15 cellular contexts compared by ENCODE assay signal in the genomic region with DNA sequence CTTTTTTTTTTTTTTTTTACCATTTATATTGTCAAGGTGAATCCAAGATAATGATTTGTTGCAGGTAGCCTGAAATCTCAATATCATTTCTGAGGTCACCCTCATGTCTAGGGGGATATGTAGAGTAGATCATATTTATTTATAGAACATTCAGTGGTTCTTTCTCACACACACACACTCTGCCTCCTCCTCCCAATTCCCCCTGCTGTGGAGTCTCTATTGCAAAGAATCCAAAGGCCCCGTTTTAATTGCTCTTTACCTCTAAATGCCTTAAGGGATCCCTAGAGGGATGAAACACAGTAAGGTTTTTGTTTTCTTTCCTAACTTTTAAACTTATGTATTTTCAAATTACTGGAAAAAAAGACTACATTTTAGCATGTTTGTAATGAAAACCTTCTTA.
DNase-seq lines count a peak whose midpoint lies in the region; ATAC-seq and TF ChIP-seq lines count a peak whose summit lies in the region.
"Had no signal": no experiment of that assay in that cellular context is flagged by ENCODE, and none has a peak within 500 bp of the region (broad histone marks: within the 10 kb centered on the region; RNA-seq: fewer than 3 reads in every experiment).

No MANE protein-coding gene starts in this region.

- H3K9me3 Mint-ChIP-seq in nephron progenitor cell = no peaks in the 10 kb centered on the region
- H3K9me3 Mint-ChIP-seq: activated naive CD4-positive, alpha-beta T cell treated with anti-CD3 and anti-CD28 coated beads, Interleukin-2, amount 50 U/mL, for 72 hours had no signal

- no peaks in the 10 kb centered on the region for H3K27me3 ChIP-seq in ACC112 (ENCODE audit: insufficient read depth, low read length)

- DNase-seq in SK-MEL-5 (ENCODE audit: low read depth, low spot score) = peak; percentile 3
- no peak for DNase-seq in Right ventricle myocardium superior
- no peak for DNase-seq in nephron progenitor cell
- no peak for DNase-seq in DMS153 (lab: John Stamatoyannopoulos, UW)
- no peak for DNase-seq in posterior cingulate gyrus
- DNase-seq: activated CD4-positive, alpha-beta T cell treated with anti-CD3 and anti-CD28 coated beads for 48 hours; hippocampal formation; NCI-H1048 had no signal

- H3K4me1 ChIP-seq in ACC112 (ENCODE audit: control insufficient read depth, insufficient read depth, low read length, unreplicated experiment) = peaks cover 6% of the 10 kb centered on the region

- no peaks in the 10 kb centered on the region for H3K36me3 Mint-ChIP-seq in nephron progenitor cell (ENCODE audit: low read depth)
- H3K36me3 Mint-ChIP-seq: activated naive CD4-positive, alpha-beta T cell treated with anti-CD3 and anti-CD28 coated beads, Interleukin-2, amount 50 U/mL, for 72 hours had no signal

- no peaks in the 10 kb centered on the region for H3K36me3 ChIP-seq in ACC112 (ENCODE audit: insufficient read depth, low read length)

- H3K4me3 ChIP-seq in ACC112 (ENCODE audit: low read depth, low read length) = no peak overlapping the region
- H3K4me3 ChIP-seq: coronary artery had no signal

- intact Hi-C loops in Right ventricle myocardium superior (cut with DNase I) = loop anchor here (10.0 kb wide), 1 partner anchor 170 kb away; the partner anchor contains the start of gene PRKG1
- intact Hi-C loops in posterior cingulate gyrus (cut with DNase I) = no loop called here

- peak overlapping the region; percentile 76 for H3K27ac Mint-ChIP-seq in nephron progenitor cell
- H3K27ac Mint-ChIP-seq: activated naive CD4-positive, alpha-beta T cell treated with anti-CD3 and anti-CD28 coated beads, Interleukin-2, amount 50 U/mL, for 72 hours had no signal

- no peaks in the 10 kb centered on the region for H3K79me2 ChIP-seq in ACC112 (ENCODE audit: control insufficient read depth, insufficient read depth, low read length, unreplicated experiment)

- peak overlapping the region; percentile 47 for H3K4me3 Mint-ChIP-seq in nephron progenitor cell

- no peak for TF ChIP-seq CTCF in nephron progenitor cell (IDR thresholded peaks at IDR 0.05)

- H3K27me3 Mint-ChIP-seq in nephron progenitor cell (ENCODE audit: low read depth, poor library complexity) = no peaks in the 10 kb centered on the region

- in situ Hi-C loops in SK-MEL-5 (cut with HindIII; ENCODE audit: low pct_unique_long_range_greater_than_20kb, low sequenced_read_pairs) = no loop called here

- peak overlapping the region; percentile 20 for H2AFZ ChIP-seq in ACC112 (ENCODE audit: low read length, unreplicated experiment)

- no peak overlapping the region for H3K27ac ChIP-seq in ACC112 (ENCODE audit: low read depth, low read length)
- H3K27ac ChIP-seq: RWPE1 had no signal

- peaks cover 78% of the 10 kb centered on the region for H3K4me1 Mint-ChIP-seq in nephron progenitor cell

- peak; percentile 76 for ATAC-seq in Right ventricle myocardium superior (ENCODE audit: poor library complexity)
- no peak for ATAC-seq in HG03460 (IDR thresholded peaks at IDR 0.05; ENCODE audit: unreplicated experiment)
- ATAC-seq in HG02870 (IDR thresholded peaks at IDR 0.05; ENCODE audit: unreplicated experiment) = no peak
- ATAC-seq: activated naive CD4-positive, alpha-beta T cell treated with anti-CD3 and anti-CD28 coated beads, Interleukin-2, amount 50 U/mL, for 72 hours; esophagus mucosa had no signal
